ENCODE assay signal across 16 cellular contexts in genomic region chr6:16474834-16475781, GRCh38.
DNase-seq lines count a peak whose midpoint lies in the region; ATAC-seq and TF ChIP-seq lines count a peak whose summit lies in the region.
"Had no signal": no experiment of that assay in that cellular context is flagged by ENCODE, and none has a peak within 500 bp of the region (broad histone marks: within the 10 kb centered on the region; RNA-seq: fewer than 3 reads in every experiment).

No MANE protein-coding gene starts in this region.

- H3K9me3 Mint-ChIP-seq in activated T-cell treated with anti-CD3 and anti-CD28 coated beads, Interleukin-2, amount 50 U/mL, for 4 hours: no peaks in the 10 kb centered on the region

- no peaks in the 10 kb centered on the region for H3K79me2 ChIP-seq in neural cell (replicated peaks; ENCODE audit: insufficient read depth, low read length)

- H4K20me1 ChIP-seq in neural cell (ENCODE audit: insufficient read depth): no peaks in the 10 kb centered on the region

- H3K36me3 ChIP-seq in neural cell (ENCODE audit: insufficient read depth, low read length): no peaks in the 10 kb centered on the region
- H3K36me3 ChIP-seq: adrenal gland, colonic mucosa, thoracic aorta had no signal

- H3K27ac Mint-ChIP-seq in T-helper 17 cell: peak overlapping the region; percentile 95

- no peak for TF ChIP-seq RAD21 in neural cell (conservative IDR thresholded peaks at IDR 0.05)

- peak overlapping the region; percentile 64 for H3K27ac ChIP-seq in neural cell (ENCODE audit: low read length)
- H3K27ac ChIP-seq: adrenal gland, RWPE1, thoracic aorta had no signal

- H2AFZ ChIP-seq in neural cell (ENCODE audit: low read depth, low read length): no peak overlapping the region

- H3K9ac ChIP-seq in neural cell (ENCODE audit: low read length): peak overlapping the region; percentile 13

- ATAC-seq in activated T-cell treated with anti-CD3 and anti-CD28 coated beads, Interleukin-2, amount 50 U/mL, for 4 hours: peak; percentile 74 to 82
- ATAC-seq in GM19463 (IDR thresholded peaks at IDR 0.05; ENCODE audit: unreplicated experiment): peak; percentile 22
- peak; percentile 79 for ATAC-seq in T-helper 17 cell
- ATAC-seq in GM19328 (IDR thresholded peaks at IDR 0.05; ENCODE audit: unreplicated experiment): no peak
- ATAC-seq: esophagus mucosa had no signal

- H3F3A ChIP-seq in neural cell (ENCODE audit: insufficient read depth, low read length, poor library complexity, severe bottlenecking): peaks cover 3% of the 10 kb centered on the region

- H3K4me2 ChIP-seq in neural cell (ENCODE audit: low read length): no peak overlapping the region

- no peak for TF ChIP-seq CTCF in neural cell (IDR thresholded peaks at IDR 0.05; ENCODE audit: poor library complexity, severe bottlenecking)

- H3K36me3 Mint-ChIP-seq in activated T-cell treated with anti-CD3 and anti-CD28 coated beads, Interleukin-2, amount 50 U/mL, for 4 hours (ENCODE audit: insufficient read depth): peaks cover 33% of the 10 kb centered on the region
- H3K36me3 Mint-ChIP-seq in T-helper 17 cell (ENCODE audit: low read depth): peaks cover 6% of the 10 kb centered on the region

- H3K4me3 ChIP-seq in neural cell (ENCODE audit: low read length): no peak overlapping the region
- H3K4me3 ChIP-seq: adrenal gland, colonic mucosa, thoracic aorta had no signal

- TF ChIP-seq EP300 in neural cell (conservative IDR thresholded peaks at IDR 0.05; ENCODE audit: poor library complexity, severe bottlenecking): peak; percentile 99

- no peak for DNase-seq in activated T-cell treated with anti-CD3 and anti-CD28 coated beads, Interleukin-2, amount 50 U/mL, for 4 hours
- no peak for DNase-seq in activated T-cell treated with anti-CD3 and anti-CD28 coated beads, Interleukin-2, amount 50 U/mL, for 1 hour
- DNase-seq in T-helper 17 cell (no peak), amygdala (lab: John Stamatoyannopoulos, UW) (no peak)
- no peak for DNase-seq in stimulated activated CD4-positive, alpha-beta T cell treated with anti-CD3 and anti-CD28 coated beads, Interleukin-15, amount 100 ng/mL, for 24 hours
- DNase-seq: adrenal gland, colonic mucosa, head of caudate nucleus, NCI-H2029, NCI-H774 had no signal

- H3K27me3 Mint-ChIP-seq in activated T-cell treated with anti-CD3 and anti-CD28 coated beads, Interleukin-2, amount 50 U/mL, for 4 hours (ENCODE audit: low read depth): no peaks in the 10 kb centered on the region
- no peaks in the 10 kb centered on the region for H3K27me3 Mint-ChIP-seq in T-helper 17 cell

- peaks cover 84% of the 10 kb centered on the region for H3K4me1 Mint-ChIP-seq in activated T-cell treated with anti-CD3 and anti-CD28 coated beads, Interleukin-2, amount 50 U/mL, for 4 hours (ENCODE audit: low read depth)
- peaks cover 37% of the 10 kb centered on the region for H3K4me1 Mint-ChIP-seq in T-helper 17 cell

- H3K4me3 Mint-ChIP-seq in activated T-cell treated with anti-CD3 and anti-CD28 coated beads, Interleukin-2, amount 50 U/mL, for 4 hours: peak overlapping the region; percentile 52
- peak overlapping the region; percentile 58 for H3K4me3 Mint-ChIP-seq in T-helper 17 cell

- H3K27me3 ChIP-seq in neural cell (ENCODE audit: insufficient read depth, low read depth, low read length): no peaks in the 10 kb centered on the region
- H3K27me3 ChIP-seq: adrenal gland, colonic mucosa had no signal

- H3K9me2 ChIP-seq in neural cell (ENCODE audit: insufficient read depth, low read length): no peaks in the 10 kb centered on the region

- no peaks in the 10 kb centered on the region for H3K9me3 ChIP-seq in T-helper 17 cell (ENCODE audit: control insufficient read depth, low read length, poor library complexity, severe bottlenecking)
- H3K9me3 ChIP-seq in neural cell (ENCODE audit: low read length): no peaks in the 10 kb centered on the region
- H3K9me3 ChIP-seq: adrenal gland, colonic mucosa, thoracic aorta had no signal

TF ChIP-seq in neural cell, 6 proteins besides CTCF, POLR2A, EP300 and RAD21:
- TF ChIP-seq, protein P1, sequence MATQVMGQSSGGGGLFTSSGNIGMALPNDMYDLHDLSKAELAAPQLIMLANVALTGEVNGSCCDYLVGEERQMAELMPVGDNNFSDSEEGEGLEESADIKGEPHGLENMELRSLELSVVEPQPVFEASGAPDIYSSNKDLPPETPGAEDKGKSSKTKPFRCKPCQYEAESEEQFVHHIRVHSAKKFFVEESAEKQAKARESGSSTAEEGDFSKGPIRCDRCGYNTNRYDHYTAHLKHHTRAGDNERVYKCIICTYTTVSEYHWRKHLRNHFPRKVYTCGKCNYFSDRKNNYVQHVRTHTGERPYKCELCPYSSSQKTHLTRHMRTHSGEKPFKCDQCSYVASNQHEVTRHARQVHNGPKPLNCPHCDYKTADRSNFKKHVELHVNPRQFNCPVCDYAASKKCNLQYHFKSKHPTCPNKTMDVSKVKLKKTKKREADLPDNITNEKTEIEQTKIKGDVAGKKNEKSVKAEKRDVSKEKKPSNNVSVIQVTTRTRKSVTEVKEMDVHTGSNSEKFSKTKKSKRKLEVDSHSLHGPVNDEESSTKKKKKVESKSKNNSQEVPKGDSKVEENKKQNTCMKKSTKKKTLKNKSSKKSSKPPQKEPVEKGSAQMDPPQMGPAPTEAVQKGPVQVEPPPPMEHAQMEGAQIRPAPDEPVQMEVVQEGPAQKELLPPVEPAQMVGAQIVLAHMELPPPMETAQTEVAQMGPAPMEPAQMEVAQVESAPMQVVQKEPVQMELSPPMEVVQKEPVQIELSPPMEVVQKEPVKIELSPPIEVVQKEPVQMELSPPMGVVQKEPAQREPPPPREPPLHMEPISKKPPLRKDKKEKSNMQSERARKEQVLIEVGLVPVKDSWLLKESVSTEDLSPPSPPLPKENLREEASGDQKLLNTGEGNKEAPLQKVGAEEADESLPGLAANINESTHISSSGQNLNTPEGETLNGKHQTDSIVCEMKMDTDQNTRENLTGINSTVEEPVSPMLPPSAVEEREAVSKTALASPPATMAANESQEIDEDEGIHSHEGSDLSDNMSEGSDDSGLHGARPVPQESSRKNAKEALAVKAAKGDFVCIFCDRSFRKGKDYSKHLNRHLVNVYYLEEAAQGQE (IDR thresholded peaks at IDR 0.05; ENCODE audit: borderline replicate concordance): peak; percentile 38
- peak; percentile 93 for TF ChIP-seq POLR2AphosphoS5 (IDR thresholded peaks at IDR 0.05)
- TF ChIP-seq MXI1 (conservative IDR thresholded peaks at IDR 0.05; ENCODE audit: poor library complexity, severe bottlenecking): no peak
